1 cellular context compared by ENCODE assay signal in genomic region chr16:22425036-22425801, GRCh38.
TF ChIP-seq lines count a peak whose summit lies in the region.

No MANE protein-coding gene starts in this region.

TF ChIP-seq in HepG2, 621 proteins besides CTCF, POLR2A, EP300 and RAD21:
- TF ChIP-seq FOXM1 (CRISPR knock-in tag; IDR thresholded peaks at IDR 0.05) = no peak
- TF ChIP-seq ZNF687 (CRISPR knock-in tag; IDR thresholded peaks at IDR 0.05) = 0 out of 2 replicates have a peak, but pooled peaks have one; percentile 25
- TF ChIP-seq ZFP82 (CRISPR knock-in tag; IDR thresholded peaks at IDR 0.05; ENCODE audit: borderline replicate concordance) = no peak
- TF ChIP-seq ZNF569 (CRISPR knock-in tag; IDR thresholded peaks at IDR 0.05; ENCODE audit: borderline replicate concordance) = no peak
- TF ChIP-seq ZNF318 (CRISPR knock-in tag; IDR thresholded peaks at IDR 0.05) = 0 out of 2 replicates have a peak, but pooled peaks have one; percentile 37
- peak; percentile 13; the same call in 1 of the 2 replicates for TF ChIP-seq ZNF768 (CRISPR knock-in tag; IDR thresholded peaks at IDR 0.05)
- TF ChIP-seq TBX2 (CRISPR knock-in tag; IDR thresholded peaks at IDR 0.05; ENCODE audit: borderline replicate concordance) = 0 out of 2 replicates have a peak, but pooled peaks have one; percentile 13
